ENCODE assay signal across 9 cellular contexts in the genomic region with DNA sequence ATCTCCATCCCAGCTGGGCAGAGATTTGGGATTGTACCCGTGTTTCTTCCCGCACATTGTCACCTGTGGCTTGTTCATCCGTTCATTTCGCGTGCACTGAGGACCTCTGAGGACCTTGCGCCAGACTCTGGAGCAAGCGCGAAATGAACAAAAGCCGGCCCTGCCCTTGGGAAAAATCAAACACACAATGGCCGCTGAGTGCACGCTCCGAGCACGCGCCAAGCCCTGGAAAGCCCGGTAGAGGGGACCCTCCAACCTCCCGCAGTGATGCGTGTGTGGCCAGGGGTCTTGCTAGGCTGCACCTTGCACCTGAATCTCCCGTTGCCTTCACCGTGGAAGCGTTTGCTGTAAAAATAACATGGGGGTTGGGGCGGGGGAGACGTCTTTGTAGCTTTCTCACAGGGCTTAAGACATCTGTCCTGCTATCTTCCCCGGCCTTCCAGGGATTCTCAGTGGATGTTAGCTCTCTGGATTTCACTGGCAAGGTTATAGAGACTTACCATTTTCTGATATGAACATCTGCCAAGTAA. TPM values are rescaled to one million over a fixed set of nuclear protein-coding genes. Genes with fewer than 3 reads are reported as not detected.
DNase-seq lines count a peak whose midpoint lies in the region; ATAC-seq, FAIRE-seq and TF ChIP-seq lines count a peak whose summit lies in the region.
"Had no signal": no experiment of that assay in that cellular context is flagged by ENCODE, and none has a peak within 500 bp of the region (broad histone marks: within the 10 kb centered on the region; RNA-seq: fewer than 3 reads in every experiment).

No MANE protein-coding gene starts in this region.

- H3K9me3 Mint-ChIP-seq in CD4-positive, alpha-beta memory T cell, result no peaks in the 10 kb centered on the region

- WGBS in H1 (ENCODE audit: extremely low coverage in 1 of 2, insufficient coverage in 1 of 2, insufficient read length in 1 of 2, insufficient replicate concordance in 2 of 2, low coverage in 1 of 2, low lambda C conversion rate in 2 of 2, missing lambda C conversion rate in 1 of 2), 2 experiments, result 64% methylated on average over 23 of the region's 23 CpGs; no CpG with 5 or more reads in 1 of the 2 experiments

- CTCF ChIA-PET in CD4-positive, alpha-beta memory T cell (lab: Charles Lee; ENCODE audit: partially characterized antibody), result interaction anchor here (0.8 to 3.6 kb wide), 13 partner anchors 13 to 297 kb away, joined by 3 to 43 read pairs (median 5); partner anchors contain the start of genes ZNF282, ZNF425, ZNF777 and ZNF783
- CTCF ChIA-PET in H1 (lab: Charles Lee; ENCODE audit: partially characterized antibody), result interaction anchor here (0.6 to 3.3 kb wide), 26 partner anchors 9 to 229 kb away, joined by 3 to 16 read pairs (median 3); partner anchors contain the start of genes ZNF282 and ZNF777

- peak overlapping the region; percentile 66 for H2AFZ ChIP-seq in H1 (ENCODE audit: low read length)

- H3K9me3 ChIP-seq in CD4-positive, alpha-beta memory T cell (ENCODE audit: control insufficient read depth in 1 of 2, low read length in 2 of 2), result no peaks in the 10 kb centered on the region
- H3K9me3 ChIP-seq in H1 (ENCODE audit: insufficient read depth in 2 of 2, low read depth in 1 of 2, low read length in 1 of 2), result no peaks in the 10 kb centered on the region
- H3K9me3 ChIP-seq: sigmoid colon had no signal

- H3K9ac ChIP-seq in H1 (replicated peaks in 1 of 4; ENCODE audit: extremely low read depth in 1 of 4, low read depth in 3 of 4, low read length in 3 of 4), result peak overlapping the region in 2 of 4 experiments; percentile 43 to 46; a peak in 3 of 7 replicates

- TF ChIP-seq CTCF in H1 (IDR thresholded peaks at IDR 0.05; ENCODE audit: control extremely low read depth in 1 of 3, insufficient read depth in 1 of 3, low read depth in 1 of 3, low read length in 3 of 3), result no peak
- TF ChIP-seq CTCF in omental fat pad (IDR thresholded peaks at IDR 0.05), result no peak

- no peak overlapping the region; the same call in 1 of the 2 replicates for H2AK5ac ChIP-seq in H1 (ENCODE audit: low read depth, low read length)

- peaks cover 0 to 13% (median 8%) of the 10 kb centered on the region in 4 donors for H3K4me1 Mint-ChIP-seq in CD4-positive, alpha-beta memory T cell

- no peaks in the 10 kb centered on the region for H3K79me2 ChIP-seq in H1 (ENCODE audit: control insufficient read depth in 1 of 2, insufficient read depth in 2 of 2, low read length in 2 of 2)

- peak overlapping the region in 1 of 2 donors; percentile 60 for H3K4me3 ChIP-seq in CD4-positive, alpha-beta memory T cell (ENCODE audit: low read length in 2 of 2)
- peak overlapping the region in 3 of 4 experiments; percentile 54 to 73 (median 56); a peak in 5 of 8 replicates for H3K4me3 ChIP-seq in H1 (ENCODE audit: extremely low read depth in 1 of 4, insufficient read depth in 2 of 4, low read depth in 3 of 4, low read length in 4 of 4)

- no peak overlapping the region for H2BK20ac ChIP-seq in H1 (ENCODE audit: low read length)

- no peak overlapping the region for H3K23ac ChIP-seq in H1 (ENCODE audit: insufficient read length)

- H3K27me3 ChIP-seq in CD4-positive, alpha-beta memory T cell (ENCODE audit: insufficient read depth, low read length), result no peaks in the 10 kb centered on the region
- peaks cover 0 to 7% (median 6%) of the 10 kb centered on the region in 4 experiments; a peak in 5 of 7 replicates for H3K27me3 ChIP-seq in H1 (replicated peaks in 1 of 4; ENCODE audit: control insufficient read depth in 3 of 4, extremely low read depth in 1 of 4, insufficient read depth in 3 of 4, low read length in 3 of 4)

- H2BK12ac ChIP-seq in H1 (ENCODE audit: low read depth, low read length), result no peak overlapping the region

- no peaks in the 10 kb centered on the region for H3K79me1 ChIP-seq in H1 (ENCODE audit: low read depth, low read length)

- peak overlapping the region; percentile 51 to 79 (median 69) for H3K4me3 Mint-ChIP-seq in CD4-positive, alpha-beta memory T cell

- H4K20me1 ChIP-seq in H1 (replicated peaks in 1 of 2; ENCODE audit: control insufficient read depth in 1 of 2, insufficient read depth in 2 of 2, low read length in 2 of 2), result no peaks in the 10 kb centered on the region

- H2BK5ac ChIP-seq in H1 (ENCODE audit: low read depth, low read length), result no peak overlapping the region

- no peak for TF ChIP-seq RAD21 in H1 (IDR thresholded peaks at IDR 0.05 in 1 of 2, conservative IDR thresholded peaks at IDR 0.05 in 1 of 2; ENCODE audit: low read depth in 2 of 2, low read length in 2 of 2)

- peaks cover 6% of the 10 kb centered on the region for H3K4me1 ChIP-seq in CD4-positive, alpha-beta memory T cell (ENCODE audit: insufficient read depth, low read length)
- peaks cover 0 to 4% (median under 1%) of the 10 kb centered on the region in 4 experiments; a peak in 4 of 7 replicates for H3K4me1 ChIP-seq in H1 (replicated peaks in 1 of 4; ENCODE audit: control insufficient read depth in 3 of 4, insufficient read depth in 4 of 4, low read length in 3 of 4)

- H3K36me3 ChIP-seq in CD4-positive, alpha-beta memory T cell (ENCODE audit: insufficient read depth, low read length), result no peaks in the 10 kb centered on the region
- H3K36me3 ChIP-seq in H1 (ENCODE audit: control insufficient read depth in 2 of 4, insufficient read depth in 4 of 4, low read length in 3 of 4), result no peaks in the 10 kb centered on the region
- H3K36me3 ChIP-seq: sigmoid colon had no signal

- intact Hi-C loops in CD4-positive, alpha-beta memory T cell (cut with micrococcal nuclease), result loop anchor here (2.0 kb wide), 2 partner anchors 297 to 375 kb away; partner anchors contain the start of gene ZNF425

- no peak overlapping the region for H4K8ac ChIP-seq in H1 (ENCODE audit: extremely low read depth, insufficient read depth, low read length)

- POLR2A ChIA-PET in CD4-positive, alpha-beta memory T cell (lab: Charles Lee; ENCODE audit: partially characterized antibody), result interaction anchor here (1.2 to 3.0 kb wide), 8 partner anchors 17 to 297 kb away, joined by 3 to 41 read pairs (median 8); partner anchors contain the start of genes ZNF398, ZNF425, ZNF777 and ZNF783
- POLR2A ChIA-PET in H1 (lab: Charles Lee; ENCODE audit: partially characterized antibody), result interaction anchor here (0.7 to 3.3 kb wide), 4 partner anchors 9 to 162 kb away, joined by 3 to 27 read pairs (median 7); partner anchors contain the start of genes ZNF777 and ZNF783

- FAIRE-seq in H1 (lab: Jason Lieb, UNC) (no peak), RCC 7860 (lab: Jason Lieb, UNC) (no peak)

- ATAC-seq in omental fat pad (ENCODE audit: low FRiP score) (peak; percentile 39), GM18505 (IDR thresholded peaks at IDR 0.05; ENCODE audit: unreplicated experiment) (no peak)

- H3K4ac ChIP-seq in H1 (replicated peaks; ENCODE audit: insufficient read length, low read depth, low read length), result no peak overlapping the region

- H4K5ac ChIP-seq in H1 (ENCODE audit: insufficient read length, low read depth, low read length), result no peak overlapping the region

- H4K91ac ChIP-seq in H1 (replicated peaks; ENCODE audit: insufficient read length, low read length), result no peak overlapping the region

- no peaks in the 10 kb centered on the region for H3K27me3 Mint-ChIP-seq in CD4-positive, alpha-beta memory T cell

- H3K36me3 Mint-ChIP-seq in CD4-positive, alpha-beta memory T cell, result peaks cover 0 to 2% of the 10 kb centered on the region in 2 donors

- no peak overlapping the region for H3K56ac ChIP-seq in H1 (replicated peaks; ENCODE audit: insufficient read length, low read depth, low read length)

- no peak for DNase-seq in CD4-positive, alpha-beta memory T cell
- DNase-seq in NCI-H1092 (lab: John Stamatoyannopoulos, UW) (peak; percentile 27), H1 (ENCODE audit: low read depth in 1 of 2, low spot score in 2 of 2) (no peak), omental fat pad (ENCODE audit: low spot score) (no peak), AML-193 (lab: John Stamatoyannopoulos, UW) (no peak), RCC 7860 (ENCODE audit: low spot score) (no peak), 8988T (no peak)
- DNase-seq: sigmoid colon had no signal

- peak overlapping the region; percentile 70 to 71 for H3K4me2 ChIP-seq in H1 (ENCODE audit: insufficient read depth in 1 of 2, low read depth in 2 of 2, low read length in 2 of 2)

- no peak for TF ChIP-seq POLR2A in H1 (IDR thresholded peaks at IDR 0.05; ENCODE audit: control extremely low read depth in 1 of 2, low read depth in 2 of 2, low read length in 2 of 2)
- no peak for TF ChIP-seq POLR2A in GM18505 (IDR thresholded peaks at IDR 0.05; ENCODE audit: borderline replicate concordance, extremely low read depth, insufficient read depth, insufficient read length)

- no peak overlapping the region for H3K18ac ChIP-seq in H1 (ENCODE audit: extremely low read depth, low read length)

- no peak overlapping the region for H2BK120ac ChIP-seq in H1 (replicated peaks; ENCODE audit: low read depth, low read length)

- peak overlapping the region in 5 of 7 donors; percentile 7 to 89 (median 53) for H3K27ac Mint-ChIP-seq in CD4-positive, alpha-beta memory T cell

- no peak overlapping the region for H3K14ac ChIP-seq in H1 (ENCODE audit: insufficient read length)

- no peak overlapping the region for H2BK15ac ChIP-seq in H1 (ENCODE audit: low read length)

- H3K27ac ChIP-seq in CD4-positive, alpha-beta memory T cell (ENCODE audit: low read depth, low read length), result no peak overlapping the region
- H3K27ac ChIP-seq in H1 (ENCODE audit: low read depth, low read length), result no peak overlapping the region

- H3K23me2 ChIP-seq in H1 (ENCODE audit: low read depth, low read length), result peaks cover 4% of the 10 kb centered on the region; the same call in 1 of the 2 replicates

- TF ChIP-seq EP300 in H1 (IDR thresholded peaks at IDR 0.05; ENCODE audit: borderline replicate concordance in 1 of 2, low read depth in 2 of 2, low read length in 2 of 2), result no peak

TF ChIP-seq in H1, 55 proteins besides CTCF, POLR2A, EP300 and RAD21 (continues in another document):
- 0 out of 2 replicates have a peak, but pooled peaks have one; percentile 36 for TF ChIP-seq MAX (IDR thresholded peaks at IDR 0.05)

RNA-seq across cellular contexts. Expression of gene ZNF777, which starts 37.4 kb away (rescaled TPM):
- total RNA-seq in CD4-positive, alpha-beta memory T cell, result 10 to 100 TPM; 15.9 to 16.8 TPM
- polyA plus RNA-seq in CD4-positive, alpha-beta memory T cell, result 1 to 10 TPM in 1 of 2 donors, under 1 TPM in 1; 0.19 to 3.7 TPM
- 10.1 and 11.2 TPM in 2 replicates for total RNA-seq in H1 (2021; fragmentation: NEBNext Ultra II Directional; extraction: Animal tissue kit (Norgen Biotek cat#: 25700))
- polyA plus RNA-seq in H1 (2011; rRNA removed), result 8.0 and 9.4 TPM in 2 replicates
- 7.3 TPM for polyA plus RNA-seq in H1 (2011; cell fraction: cytosol; rRNA removed)
- 6.9 TPM for polyA plus RNA-seq in H1 (2011; cell fraction: nucleus; rRNA removed)
- 5.7 to 11.4 TPM (median 9.2 TPM) in 4 replicates for polyA plus RNA-seq in H1 (2012, experiment 1 of 2)
- polyA plus RNA-seq in H1 (2012, experiment 2 of 2), result 6.2 TPM
- polyA plus RNA-seq in H1 (2013, experiment 1 of 2), result 6.5 TPM
- polyA plus RNA-seq in H1 (2013, experiment 2 of 2), result 6.1 TPM
- polyA minus RNA-seq in H1 (2011; rRNA and poly(A)+ RNA removed), result 4.1 and 4.3 TPM in 2 replicates
- polyA minus RNA-seq in H1 (2011; cell fraction: cytosol; rRNA and poly(A)+ RNA removed), result 9.1 TPM
- 4.5 TPM for polyA minus RNA-seq in H1 (2011; cell fraction: nucleus; rRNA and poly(A)+ RNA removed)
- 10 to 100 TPM in 1 of 4 donors, 1 to 10 TPM in 3; 5.4 to 11.8 (median 5.9) TPM for total RNA-seq in omental fat pad
